14 cellular contexts compared by ENCODE assay signal in the genomic region with DNA sequence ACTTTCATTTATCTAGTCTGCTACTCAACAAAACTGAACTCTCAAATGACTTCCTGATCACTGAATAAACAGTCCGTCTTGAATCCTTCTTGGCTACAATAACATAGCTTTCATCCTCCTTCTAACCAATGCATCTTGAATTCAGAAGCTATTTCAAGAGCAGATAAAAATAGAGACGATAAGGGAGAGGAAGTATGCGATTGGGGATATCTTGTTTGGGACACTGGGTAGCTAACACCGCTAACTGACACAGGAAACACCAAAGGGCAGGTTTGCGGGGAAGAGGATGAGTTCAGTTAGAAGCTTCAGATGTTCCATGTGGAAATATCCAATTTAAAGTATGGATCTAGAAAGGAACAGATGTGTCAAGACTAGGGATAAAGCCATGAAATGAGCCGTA.
"Had no signal": no experiment of that assay in that cellular context is flagged by ENCODE, and none has a peak within 500 bp of the region (broad histone marks: within the 10 kb centered on the region; RNA-seq: fewer than 3 reads in every experiment).

No MANE protein-coding gene starts in this region.

- H3K4me3 ChIP-seq: prostate gland, skin epidermis, upper lobe of left lung had no signal

- H3K4me1 ChIP-seq: prostate gland, upper lobe of left lung had no signal

- H3K36me3 ChIP-seq: prostate gland, upper lobe of left lung had no signal

- DNase-seq: activated CD4-positive, alpha-beta memory T cell treated with anti-CD3 and anti-CD28 coated beads for 36 hours; activated CD4-positive, alpha-beta T cell treated with anti-CD3 and anti-CD28 coated beads for 48 hours; activated effector memory CD4-positive, alpha-beta T cell treated with Interleukin-2 at 50 U/mL for 16 hours; activated naive CD4-positive, alpha-beta T cell treated with anti-CD3 and anti-CD28 coated beads for 36 hours; activated naive CD8-positive, alpha-beta T cell treated with anti-CD3 and anti-CD28 coated beads, Interleukin-2, amount 10 ng/mL, durations not matched to agents 7 days and 5 days; activated T-cell treated with anti-CD3 and anti-CD28 coated beads, Interleukin-2, amount 50 U/mL, for 72 hours; amniotic stem cell; effector CD4-positive, alpha-beta T cell; mammary epithelial cell; stimulated activated CD4-positive, alpha-beta T cell treated with anti-CD3 and anti-CD28 coated beads, Interleukin-2, amount 100 ng/mL, for 24 hours; T-helper 1 cell; upper lobe of left lung had no signal

- H3K27me3 ChIP-seq: upper lobe of left lung had no signal

- H3K9me3 ChIP-seq: prostate gland, upper lobe of left lung had no signal

- H3K27ac ChIP-seq: prostate gland, skin epidermis, upper lobe of left lung had no signal
